In genomic region chr7:16583834-16584233, GRCh38 we compare ENCODE assay signal across 16 cellular contexts. TPM values are rescaled to one million over a fixed set of nuclear protein-coding genes. Genes with fewer than 3 reads are reported as not detected.
DNase-seq lines count a peak whose midpoint lies in the region; ATAC-seq and TF ChIP-seq lines count a peak whose summit lies in the region.
"Had no signal": no experiment of that assay in that cellular context is flagged by ENCODE, and none has a peak within 500 bp of the region (broad histone marks: within the 10 kb centered on the region; RNA-seq: fewer than 3 reads in every experiment).

No MANE protein-coding gene starts in this region.

- DNase-seq in Karpas-422 = peak; percentile 9
- DNase-seq in neural crest cell (ENCODE audit: low read depth, low spot score) = no peak
- DNase-seq in upper lobe of right lung = no peak
- no peak for DNase-seq in H7
- DNase-seq in A673 (ENCODE audit: low spot score) = no peak
- DNase-seq: AML-193; Caco-2; CD4-positive, alpha-beta T cell; GM23248; HCEC 1CT had no signal

- H2AFZ ChIP-seq in Karpas-422 (ENCODE audit: low read length) = no peak overlapping the region
- H2AFZ ChIP-seq: GM23248 had no signal

- H3K27me3 ChIP-seq in Karpas-422 (ENCODE audit: low read length) (no peaks in the 10 kb centered on the region), upper lobe of right lung (no peaks in the 10 kb centered on the region), H7 (ENCODE audit: control insufficient read depth, insufficient read depth, low read length) (no peaks in the 10 kb centered on the region), A673 (replicated peaks; ENCODE audit: insufficient read depth, low read depth, low read length, poor library complexity) (no peaks in the 10 kb centered on the region)

- CTCF ChIA-PET in A673 (lab: Charles Lee) = no interaction called here

- no peaks in the 10 kb centered on the region for H4K20me1 ChIP-seq in Karpas-422 (ENCODE audit: insufficient read depth, low read depth, low read length)

- H3K4me1 ChIP-seq in Karpas-422 (ENCODE audit: low read length) (peaks cover 4% of the 10 kb centered on the region; the same call in 1 of the 2 replicates), upper lobe of right lung (no peaks in the 10 kb centered on the region), A673 (ENCODE audit: insufficient read depth, low read length, poor library complexity, severe bottlenecking) (peaks cover 19% of the 10 kb centered on the region)

- ATAC-seq in stimulated activated memory B cell treated with anti-CD40 and anti-IgM and Interleukin-4, amounts not matched to agents 10 μg/mL and 1 μg/mL and 100 μg/mL, for 72 hours = peak; percentile 28
- ATAC-seq in upper lobe of right lung (peak; percentile 12), GM21723 (IDR thresholded peaks at IDR 0.05; ENCODE audit: unreplicated experiment) (no peak)

- no peaks in the 10 kb centered on the region for H3K9me2 ChIP-seq in Karpas-422 (replicated peaks; ENCODE audit: insufficient read depth, low read length)

- H3K27ac Mint-ChIP-seq in neural crest cell (ENCODE audit: unreplicated experiment) = peak overlapping the region; percentile 89
- H3K27ac Mint-ChIP-seq in stimulated activated memory B cell treated with anti-CD40 and anti-IgM and Interleukin-4, amounts not matched to agents 10 μg/mL and 1 μg/mL and 100 μg/mL, for 72 hours = no peak overlapping the region
- H3K27ac Mint-ChIP-seq: CD4-positive, alpha-beta T cell had no signal

- no peak overlapping the region for H3K4me2 ChIP-seq in Karpas-422 (ENCODE audit: low read depth, low read length, poor library complexity, severe bottlenecking)

- intact Hi-C loops in upper lobe of right lung (cut with DNase I) = no loop called here
- intact Hi-C loops in A673 (cut with micrococcal nuclease; ENCODE audit: unreplicated experiment) = no loop called here

- BruUV-seq in A673 (replicated peaks; lab: Mats Ljungman, UMichigan) = no TSS peak

- no peaks in the 10 kb centered on the region for H3K4me1 Mint-ChIP-seq in neural crest cell
- peaks cover 2% of the 10 kb centered on the region for H3K4me1 Mint-ChIP-seq in stimulated activated memory B cell treated with anti-CD40 and anti-IgM and Interleukin-4, amounts not matched to agents 10 μg/mL and 1 μg/mL and 100 μg/mL, for 72 hours

- TF ChIP-seq CTCF in neural crest cell (conservative IDR thresholded peaks at IDR 0.05) (no peak), upper lobe of right lung (IDR thresholded peaks at IDR 0.05) (no peak), A673 (conservative IDR thresholded peaks at IDR 0.05; ENCODE audit: low read depth, low read length) (no peak)

- no peaks in the 10 kb centered on the region for H3K36me3 Mint-ChIP-seq in neural crest cell (ENCODE audit: low read depth)
- H3K36me3 Mint-ChIP-seq in stimulated activated memory B cell treated with anti-CD40 and anti-IgM and Interleukin-4, amounts not matched to agents 10 μg/mL and 1 μg/mL and 100 μg/mL, for 72 hours = no peaks in the 10 kb centered on the region

- H3K27me3 Mint-ChIP-seq in neural crest cell (ENCODE audit: low read depth) = no peaks in the 10 kb centered on the region
- H3K27me3 Mint-ChIP-seq in stimulated activated memory B cell treated with anti-CD40 and anti-IgM and Interleukin-4, amounts not matched to agents 10 μg/mL and 1 μg/mL and 100 μg/mL, for 72 hours = peaks cover 23% of the 10 kb centered on the region

- H3K4me3 Mint-ChIP-seq in neural crest cell = no peak overlapping the region
- no peak overlapping the region for H3K4me3 Mint-ChIP-seq in stimulated activated memory B cell treated with anti-CD40 and anti-IgM and Interleukin-4, amounts not matched to agents 10 μg/mL and 1 μg/mL and 100 μg/mL, for 72 hours
- H3K4me3 Mint-ChIP-seq: CD4-positive, alpha-beta T cell had no signal

- no peaks in the 10 kb centered on the region for H3K36me3 ChIP-seq in Karpas-422 (ENCODE audit: insufficient read depth, low read length)
- no peaks in the 10 kb centered on the region for H3K36me3 ChIP-seq in upper lobe of right lung
- no peaks in the 10 kb centered on the region for H3K36me3 ChIP-seq in H7 (replicated peaks; ENCODE audit: control insufficient read depth, insufficient read depth, low read length)
- no peaks in the 10 kb centered on the region for H3K36me3 ChIP-seq in A673 (ENCODE audit: insufficient read depth, low read length, poor library complexity, severe bottlenecking)

- H3K9me3 Mint-ChIP-seq in neural crest cell = no peaks in the 10 kb centered on the region
- no peaks in the 10 kb centered on the region for H3K9me3 Mint-ChIP-seq in stimulated activated memory B cell treated with anti-CD40 and anti-IgM and Interleukin-4, amounts not matched to agents 10 μg/mL and 1 μg/mL and 100 μg/mL, for 72 hours
- H3K9me3 Mint-ChIP-seq: CD4-positive, alpha-beta T cell had no signal

- H3K27ac ChIP-seq in Karpas-422 (ENCODE audit: low read length) (no peak overlapping the region), upper lobe of right lung (no peak overlapping the region), A673 (ENCODE audit: low read depth, low read length, poor library complexity, severe bottlenecking) (no peak overlapping the region)
- H3K27ac ChIP-seq: C4-2B, GM23248, HL-60 had no signal

- no peak overlapping the region for H3K9ac ChIP-seq in Karpas-422 (ENCODE audit: low read length)
- H3K9ac ChIP-seq: GM23248 had no signal

- no peaks in the 10 kb centered on the region for H3K9me3 ChIP-seq in Karpas-422 (ENCODE audit: low read length)
- no peaks in the 10 kb centered on the region for H3K9me3 ChIP-seq in upper lobe of right lung
- H3K9me3 ChIP-seq in A673 (ENCODE audit: low read depth, low read length, poor library complexity, severe bottlenecking) = no peaks in the 10 kb centered on the region
- H3K9me3 ChIP-seq: Caco-2 had no signal

- H3K79me2 ChIP-seq in Karpas-422 (ENCODE audit: low read length) = no peaks in the 10 kb centered on the region

- no peak overlapping the region for H3K4me3 ChIP-seq in Karpas-422 (ENCODE audit: low read length)
- no peak overlapping the region for H3K4me3 ChIP-seq in upper lobe of right lung
- no peak overlapping the region for H3K4me3 ChIP-seq in H7 (ENCODE audit: insufficient read depth, low read depth, low read length)
- H3K4me3 ChIP-seq in A673 (ENCODE audit: low read depth, low read length, poor library complexity, severe bottlenecking) = no peak overlapping the region
- H3K4me3 ChIP-seq: GM23248 had no signal

- POLR2A ChIA-PET in A673 (lab: Charles Lee; ENCODE audit: low non-redundant PET) = no interaction called here

RNA-seq across cellular contexts. Expression of gene LRRC72, which starts 57.2 kb away (rescaled TPM):
- total RNA-seq in Karpas-422 (2014; rRNA removed; shearing (Covaris generic); ENCODE audit: low replicate concordance) = not detected in 2 replicates
- total RNA-seq in neural crest cell (not detected in 2 replicates), upper lobe of right lung (not detected), A673 (2021) (not detected in 2 replicates)
- not detected in 2 replicates for total RNA-seq in H7 (2014; rRNA removed; shearing (Covaris generic))
- total RNA-seq: Caco-2; CD4-positive, alpha-beta T cell; GM23248; H4; HT1080 had no signal
